Comparison of ENCODE assay signal across 9 cellular contexts in genomic region chr15:81311834-81312459, GRCh38. TPM values are rescaled to one million over a fixed set of nuclear protein-coding genes. Genes with fewer than 3 reads are reported as not detected.
A peak's percentile ranks its signal among the peaks of the same experiment; 100 is the strongest.
DNase-seq lines count a peak whose midpoint lies in the region; ATAC-seq and TF ChIP-seq lines count a peak whose summit lies in the region.
"Had no signal": no experiment of that assay in that cellular context is flagged by ENCODE, and none has a peak within 500 bp of the region (broad histone marks: within the 10 kb centered on the region; RNA-seq: fewer than 3 reads in every experiment).

No MANE protein-coding gene starts in this region.

- H3K4me3 Mint-ChIP-seq in MCF 10A (ENCODE audit: unreplicated experiment) (no peak overlapping the region), WTC11 (no peak overlapping the region)

- 97% methylated on average over 10 of the region's 10 CpGs for WGBS in hepatocyte (ENCODE audit: low lambda C conversion rate, missing lambda C conversion rate)

- H3K27me3 ChIP-seq in breast epithelium, result no peaks in the 10 kb centered on the region
- no peaks in the 10 kb centered on the region for H3K27me3 ChIP-seq in OCI-LY1 (ENCODE audit: insufficient read depth, low read length)
- H3K27me3 ChIP-seq in vagina, result no peaks in the 10 kb centered on the region
- no peaks in the 10 kb centered on the region for H3K27me3 ChIP-seq in hepatocyte

- H3K27ac ChIP-seq in breast epithelium (peak overlapping the region; percentile 72 to 83), OCI-LY1 (ENCODE audit: low read depth, low read length, poor library complexity, severe bottlenecking) (peak overlapping the region; percentile 96), vagina (peak overlapping the region; percentile 83), hepatocyte (no peak overlapping the region)

- H3K36me3 ChIP-seq in breast epithelium (no peaks in the 10 kb centered on the region), OCI-LY1 (ENCODE audit: insufficient read depth, low read length) (peaks cover 62% of the 10 kb centered on the region), vagina (peaks cover 0 to 45% of the 10 kb centered on the region in 2 donors), hepatocyte (replicated peaks; ENCODE audit: insufficient read depth, low read depth) (no peaks in the 10 kb centered on the region)

- H3K27me3 Mint-ChIP-seq in MCF 10A (ENCODE audit: insufficient read depth, unreplicated experiment) (no peaks in the 10 kb centered on the region), WTC11 (ENCODE audit: low read depth) (no peaks in the 10 kb centered on the region; the same call in 1 of the 2 replicates)

- H3K4me2 ChIP-seq in OCI-LY1 (ENCODE audit: low read length) (peak overlapping the region; percentile 62), hepatocyte (no peak overlapping the region)

- H3K9me2 ChIP-seq in OCI-LY1 (ENCODE audit: low read depth, low read length) (no peaks in the 10 kb centered on the region), hepatocyte (replicated peaks; ENCODE audit: insufficient read depth) (no peaks in the 10 kb centered on the region)

- H3K4me1 Mint-ChIP-seq in MCF 10A (ENCODE audit: insufficient read depth, unreplicated experiment) (peaks cover 24% of the 10 kb centered on the region), WTC11 (no peaks in the 10 kb centered on the region)

- BruUV-seq in MCF 10A (replicated peaks; lab: Mats Ljungman, UMichigan), result no TSS peak

- DNase-seq in breast epithelium (ENCODE audit: low spot score in 2 of 2), result no peak
- no peak for DNase-seq in MCF 10A (ENCODE audit: unreplicated experiment)
- DNase-seq in Right ventricle myocardium superior, result no peak
- DNase-seq in vagina (ENCODE audit: extremely low spot score in 2 of 2), result no peak
- no peak for DNase-seq in T-helper 9 cell
- no peak for DNase-seq in hepatocyte (ENCODE audit: low spot score)
- DNase-seq in WTC11 (ENCODE audit: low spot score), result no peak
- DNase-seq: DMS53 had no signal

- H3K9me3 ChIP-seq in breast epithelium (no peaks in the 10 kb centered on the region), OCI-LY1 (ENCODE audit: low read length) (no peaks in the 10 kb centered on the region), vagina (no peaks in the 10 kb centered on the region), hepatocyte (ENCODE audit: low read depth) (no peaks in the 10 kb centered on the region)

- POLR2A ChIA-PET in MCF 10A (lab: Yijun Ruan, JAX), result interaction anchor here (0.5 to 1.7 kb wide), 4 partner anchors 11 to 751 kb away, joined by 3 to 7 read pairs (median 4); partner anchors contain the start of gene STARD5
- POLR2A ChIA-PET in WTC11 (lab: Charles Lee), result no interaction called here

- H3K27ac Mint-ChIP-seq in MCF 10A (ENCODE audit: low read depth, unreplicated experiment) (no peak overlapping the region), WTC11 (no peak overlapping the region)

- H3K4me1 ChIP-seq in breast epithelium, result peaks cover 0 to 7% of the 10 kb centered on the region in 2 donors
- H3K4me1 ChIP-seq in OCI-LY1 (ENCODE audit: insufficient read depth, low read length, severe bottlenecking), result peaks cover 18% of the 10 kb centered on the region
- H3K4me1 ChIP-seq in vagina, result peaks cover 31% of the 10 kb centered on the region
- no peaks in the 10 kb centered on the region for H3K4me1 ChIP-seq in hepatocyte (ENCODE audit: insufficient read depth)

- intact Hi-C loops in breast epithelium (cut with DNase I; ENCODE audit: low total_unique reads) (no loop called here), MCF 10A (cut with micrococcal nuclease) (no loop called here), Right ventricle myocardium superior (cut with DNase I) (no loop called here), vagina (cut with DNase I) (no loop called here)

- H4K20me1 ChIP-seq in OCI-LY1 (ENCODE audit: insufficient read depth, low read length), result no peaks in the 10 kb centered on the region
- H4K20me1 ChIP-seq in hepatocyte (ENCODE audit: insufficient read depth, poor library complexity, severe bottlenecking), result no peaks in the 10 kb centered on the region

- H3K4me3 ChIP-seq in breast epithelium (no peak overlapping the region), OCI-LY1 (ENCODE audit: low read depth, low read length, poor library complexity, severe bottlenecking) (peak overlapping the region; percentile 24), vagina (no peak overlapping the region), hepatocyte (no peak overlapping the region)

- H3K9ac ChIP-seq in OCI-LY1 (ENCODE audit: low read length), result peak overlapping the region; percentile 66; the same call in 1 of the 2 replicates

- TF ChIP-seq CTCF in breast epithelium (IDR thresholded peaks at IDR 0.05) (no peak), MCF 10A (IDR thresholded peaks at IDR 0.05; ENCODE audit: unreplicated experiment) (no peak), OCI-LY1 (IDR thresholded peaks at IDR 0.05; ENCODE audit: low read length) (no peak), vagina (IDR thresholded peaks at IDR 0.05) (no peak), hepatocyte (IDR thresholded peaks at IDR 0.05; ENCODE audit: poor library complexity) (no peak), WTC11 (IDR thresholded peaks at IDR 0.05) (no peak)

- ATAC-seq in Right ventricle myocardium superior (ENCODE audit: poor library complexity), result peak; percentile 34
- ATAC-seq in WTC11, result no peak

- TF ChIP-seq POLR2A in breast epithelium (IDR thresholded peaks at IDR 0.05) (no peak), vagina (IDR thresholded peaks at IDR 0.05) (no peak)

- peaks cover 12% of the 10 kb centered on the region for H3K36me3 Mint-ChIP-seq in MCF 10A (ENCODE audit: insufficient read depth, unreplicated experiment)
- peaks cover 15% of the 10 kb centered on the region for H3K36me3 Mint-ChIP-seq in WTC11

- H3F3A ChIP-seq in OCI-LY1 (ENCODE audit: insufficient read depth, low read length), result peaks cover 8% of the 10 kb centered on the region; the same call in 1 of the 2 replicates

- H2AFZ ChIP-seq in OCI-LY1 (ENCODE audit: low read length), result no peak overlapping the region
- H2AFZ ChIP-seq in hepatocyte, result no peak overlapping the region

- H3K79me2 ChIP-seq in OCI-LY1 (ENCODE audit: insufficient read depth, low read length) (no peaks in the 10 kb centered on the region), hepatocyte (no peaks in the 10 kb centered on the region)

- CTCF ChIA-PET in MCF 10A (lab: Yijun Ruan, JAX) (interaction anchor here (4.4 kb wide), 1 partner anchor 46 kb away, joined by 16 read pairs; no protein-coding TSS in a partner anchor), WTC11 (lab: Charles Lee) (no interaction called here)

- H3K9me3 Mint-ChIP-seq in MCF 10A (ENCODE audit: unreplicated experiment) (no peaks in the 10 kb centered on the region), WTC11 (no peaks in the 10 kb centered on the region)

TF ChIP-seq in WTC11, 78 proteins besides CTCF, POLR2A, EP300 and RAD21 (continues in another document):
- no peak for TF ChIP-seq ZNF423 (CRISPR knock-in tag; IDR thresholded peaks at IDR 0.05)
- no peak for TF ChIP-seq SMAD4 (CRISPR knock-in tag; IDR thresholded peaks at IDR 0.05)
- TF ChIP-seq E2F1 (CRISPR knock-in tag; IDR thresholded peaks at IDR 0.05), result no peak
- TF ChIP-seq FOXK1 (CRISPR knock-in tag; IDR thresholded peaks at IDR 0.05), result no peak
- TF ChIP-seq JUN (CRISPR knock-in tag; IDR thresholded peaks at IDR 0.05), result no peak
- TF ChIP-seq, protein P1, sequence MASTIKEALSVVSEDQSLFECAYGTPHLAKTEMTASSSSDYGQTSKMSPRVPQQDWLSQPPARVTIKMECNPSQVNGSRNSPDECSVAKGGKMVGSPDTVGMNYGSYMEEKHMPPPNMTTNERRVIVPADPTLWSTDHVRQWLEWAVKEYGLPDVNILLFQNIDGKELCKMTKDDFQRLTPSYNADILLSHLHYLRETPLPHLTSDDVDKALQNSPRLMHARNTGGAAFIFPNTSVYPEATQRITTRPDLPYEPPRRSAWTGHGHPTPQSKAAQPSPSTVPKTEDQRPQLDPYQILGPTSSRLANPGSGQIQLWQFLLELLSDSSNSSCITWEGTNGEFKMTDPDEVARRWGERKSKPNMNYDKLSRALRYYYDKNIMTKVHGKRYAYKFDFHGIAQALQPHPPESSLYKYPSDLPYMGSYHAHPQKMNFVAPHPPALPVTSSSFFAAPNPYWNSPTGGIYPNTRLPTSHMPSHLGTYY (CRISPR knock-in tag; IDR thresholded peaks at IDR 0.05), result no peak
- TF ChIP-seq, protein P2, sequence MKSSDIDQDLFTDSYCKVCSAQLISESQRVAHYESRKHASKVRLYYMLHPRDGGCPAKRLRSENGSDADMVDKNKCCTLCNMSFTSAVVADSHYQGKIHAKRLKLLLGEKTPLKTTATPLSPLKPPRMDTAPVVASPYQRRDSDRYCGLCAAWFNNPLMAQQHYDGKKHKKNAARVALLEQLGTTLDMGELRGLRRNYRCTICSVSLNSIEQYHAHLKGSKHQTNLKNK (CRISPR knock-in tag; IDR thresholded peaks at IDR 0.05), result no peak
- TF ChIP-seq NFATC4 (CRISPR knock-in tag; IDR thresholded peaks at IDR 0.05), result no peak
- TF ChIP-seq, protein P3, sequence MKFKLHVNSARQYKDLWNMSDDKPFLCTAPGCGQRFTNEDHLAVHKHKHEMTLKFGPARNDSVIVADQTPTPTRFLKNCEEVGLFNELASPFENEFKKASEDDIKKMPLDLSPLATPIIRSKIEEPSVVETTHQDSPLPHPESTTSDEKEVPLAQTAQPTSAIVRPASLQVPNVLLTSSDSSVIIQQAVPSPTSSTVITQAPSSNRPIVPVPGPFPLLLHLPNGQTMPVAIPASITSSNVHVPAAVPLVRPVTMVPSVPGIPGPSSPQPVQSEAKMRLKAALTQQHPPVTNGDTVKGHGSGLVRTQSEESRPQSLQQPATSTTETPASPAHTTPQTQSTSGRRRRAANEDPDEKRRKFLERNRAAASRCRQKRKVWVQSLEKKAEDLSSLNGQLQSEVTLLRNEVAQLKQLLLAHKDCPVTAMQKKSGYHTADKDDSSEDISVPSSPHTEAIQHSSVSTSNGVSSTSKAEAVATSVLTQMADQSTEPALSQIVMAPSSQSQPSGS (CRISPR knock-in tag; IDR thresholded peaks at IDR 0.05; ENCODE audit: borderline replicate concordance, low read depth), result no peak
- TF ChIP-seq ZBTB21 (CRISPR knock-in tag; IDR thresholded peaks at IDR 0.05; ENCODE audit: borderline replicate concordance), result no peak
- no peak for TF ChIP-seq MXD4 (CRISPR knock-in tag; IDR thresholded peaks at IDR 0.05; ENCODE audit: borderline replicate concordance)

RNA-seq across cellular contexts. Expression of gene STARD5, which starts 12.0 kb away (rescaled TPM):
- total RNA-seq in breast epithelium (1 to 10 TPM; 3.2 to 9.5 (median 6.7) TPM), MCF 10A (2022) (2.0 and 3.4 TPM in 2 replicates), Right ventricle myocardium superior (2.3 TPM), vagina (28.0 TPM), hepatocyte (7.2 and 8.2 TPM in 2 replicates), WTC11 (2021) (6.3 to 7.2 TPM (median 6.8 TPM) in 3 replicates)
- polyA plus RNA-seq in hepatocyte, result 10.6 and 13.7 TPM in 2 replicates
